20 cellular contexts compared by ENCODE assay signal in genomic region chr15:91917991-91918390, GRCh38.
"Had no signal": no experiment of that assay in that cellular context is flagged by ENCODE, and none has a peak within 500 bp of the region (broad histone marks: within the 10 kb centered on the region; RNA-seq: fewer than 3 reads in every experiment).

No MANE protein-coding gene starts in this region.

- H3K9me3 Mint-ChIP-seq: activated CD4-positive, alpha-beta T cell treated with anti-CD3 and anti-CD28 coated beads, Interleukin-2, amount 10 ng/mL, durations not matched to agents 7 days and 5 days; activated CD8-positive, alpha-beta T cell treated with anti-CD3 and anti-CD28 coated beads for 36 hours; memory B cell; neural progenitor cell; stimulated activated naive CD8-positive, alpha-beta T cell treated with anti-CD3 and anti-CD28 coated beads, Interleukin-15, Interleukin-2, amounts not matched to agents 100 ng/mL and 50 ng/mL, for 24 hours had no signal

- H3K4me3 ChIP-seq: dorsolateral prefrontal cortex, esophagus muscularis mucosa, mucosa of descending colon, neural progenitor cell, thyroid gland had no signal

- H3K4me1 ChIP-seq: neural progenitor cell had no signal

- H3K27me3 ChIP-seq: brain microvascular endothelial cell, dorsolateral prefrontal cortex, esophagus muscularis mucosa, neural progenitor cell, thyroid gland had no signal

- H3K36me3 Mint-ChIP-seq: memory B cell had no signal

- H3K36me3 ChIP-seq: brain microvascular endothelial cell, neural progenitor cell, WERI-Rb-1 had no signal

- H3K4me3 Mint-ChIP-seq: activated CD4-positive, alpha-beta T cell treated with anti-CD3 and anti-CD28 coated beads, Interleukin-2, amount 10 ng/mL, durations not matched to agents 7 days and 5 days; activated CD8-positive, alpha-beta memory T cell treated with anti-CD3 and anti-CD28 coated beads, Interleukin-2, amount 10 ng/mL, durations not matched to agents 7 days and 5 days; activated CD8-positive, alpha-beta T cell treated with anti-CD3 and anti-CD28 coated beads for 36 hours; memory B cell; neural progenitor cell; stimulated activated naive CD8-positive, alpha-beta T cell treated with anti-CD3 and anti-CD28 coated beads, Interleukin-15, Interleukin-2, amounts not matched to agents 100 ng/mL and 50 ng/mL, for 24 hours had no signal

- H3K9me3 ChIP-seq: esophagus muscularis mucosa, mucosa of descending colon, thyroid gland had no signal

- H3K27ac ChIP-seq: brain microvascular endothelial cell, esophagus muscularis mucosa, neural progenitor cell, thyroid gland, WERI-Rb-1 had no signal

- H3K27me3 Mint-ChIP-seq: activated CD4-positive, alpha-beta T cell treated with anti-CD3 and anti-CD28 coated beads, Interleukin-2, amount 10 ng/mL, durations not matched to agents 7 days and 5 days; activated CD8-positive, alpha-beta memory T cell treated with anti-CD3 and anti-CD28 coated beads, Interleukin-2, amount 10 ng/mL, durations not matched to agents 7 days and 5 days; activated CD8-positive, alpha-beta T cell treated with anti-CD3 and anti-CD28 coated beads for 36 hours; memory B cell; stimulated activated naive CD8-positive, alpha-beta T cell treated with anti-CD3 and anti-CD28 coated beads, Interleukin-15, Interleukin-2, amounts not matched to agents 100 ng/mL and 50 ng/mL, for 24 hours had no signal

- DNase-seq: activated CD4-positive, alpha-beta T cell treated with anti-CD3 and anti-CD28 coated beads, Interleukin-2, amount 10 ng/mL, durations not matched to agents 7 days and 5 days; activated CD4-positive, CD25-positive, alpha-beta regulatory T cell treated with anti-CD3 and anti-CD28 coated beads, Interleukin-2, amount 50 U/mL, for 72 hours; activated CD8-positive, alpha-beta memory T cell treated with anti-CD3 and anti-CD28 coated beads, Interleukin-2, amount 10 ng/mL, durations not matched to agents 7 days and 5 days; activated CD8-positive, alpha-beta T cell treated with anti-CD3 and anti-CD28 coated beads for 36 hours; aorta; brain microvascular endothelial cell; central memory CD4-positive, alpha-beta T cell; dorsolateral prefrontal cortex; glutamatergic neuron; mucosa of descending colon; stimulated activated CD4-positive, alpha-beta T cell treated with anti-CD3 and anti-CD28 coated beads, Interleukin-4, amount 100 ng/mL, for 24 hours; substantia nigra; thyroid gland; WERI-Rb-1 had no signal

- H3K27ac Mint-ChIP-seq: activated CD4-positive, alpha-beta T cell treated with anti-CD3 and anti-CD28 coated beads, Interleukin-2, amount 10 ng/mL, durations not matched to agents 7 days and 5 days; activated CD8-positive, alpha-beta memory T cell treated with anti-CD3 and anti-CD28 coated beads, Interleukin-2, amount 10 ng/mL, durations not matched to agents 7 days and 5 days; activated CD8-positive, alpha-beta T cell treated with anti-CD3 and anti-CD28 coated beads for 36 hours; activated naive CD4-positive, alpha-beta T cell treated with anti-CD3 and anti-CD28 coated beads, Interleukin-2, amount 50 U/mL, for 72 hours; memory B cell; progenitor cell of endocrine pancreas; stimulated activated naive CD8-positive, alpha-beta T cell treated with anti-CD3 and anti-CD28 coated beads, Interleukin-15, Interleukin-2, amounts not matched to agents 100 ng/mL and 50 ng/mL, for 24 hours had no signal

- ATAC-seq: activated CD8-positive, alpha-beta memory T cell treated with anti-CD3 and anti-CD28 coated beads, Interleukin-2, amount 10 ng/mL, durations not matched to agents 7 days and 5 days; activated CD8-positive, alpha-beta T cell treated with anti-CD3 and anti-CD28 coated beads for 36 hours; activated naive CD4-positive, alpha-beta T cell treated with anti-CD3 and anti-CD28 coated beads, Interleukin-2, amount 50 U/mL, for 72 hours; mucosa of descending colon had no signal

- H3K4me1 Mint-ChIP-seq: memory B cell had no signal
